ENCODE assay signal across 8 cellular contexts in genomic region chr1:53413175-53414001, GRCh38. TPM values are rescaled to one million over a fixed set of nuclear protein-coding genes. Genes with fewer than 3 reads are reported as not detected.
DNase-seq lines count a peak whose midpoint lies in the region; ATAC-seq and TF ChIP-seq lines count a peak whose summit lies in the region.

No MANE protein-coding gene starts in this region.

- H3K27ac Mint-ChIP-seq in stimulated activated naive B cell treated with anti-CD40 and anti-IgM and Interleukin-4, amounts not matched to agents 10 μg/mL and 1 μg/mL and 100 μg/mL, for 72 hours, result no peak overlapping the region

- peaks cover 15% of the 10 kb centered on the region for H3K4me1 ChIP-seq in lower lobe of right lung
- no peaks in the 10 kb centered on the region for H3K4me1 ChIP-seq in colonic mucosa
- H3K4me1 ChIP-seq in suprapubic skin, result no peaks in the 10 kb centered on the region

- TF ChIP-seq EP300 in suprapubic skin (IDR thresholded peaks at IDR 0.05), result no peak

- peak; percentile 36 for ATAC-seq in GM18867 (IDR thresholded peaks at IDR 0.05; ENCODE audit: unreplicated experiment)
- ATAC-seq in lower lobe of right lung, result peak; percentile 55 to 57
- ATAC-seq in stimulated activated naive B cell treated with anti-CD40 and anti-IgM and Interleukin-4, amounts not matched to agents 10 μg/mL and 1 μg/mL and 100 μg/mL, for 72 hours (replicated peaks), result peak; percentile 72 to 79
- ATAC-seq in HG02623 (IDR thresholded peaks at IDR 0.05; ENCODE audit: unreplicated experiment), result no peak

- H3K36me3 Mint-ChIP-seq in stimulated activated naive B cell treated with anti-CD40 and anti-IgM and Interleukin-4, amounts not matched to agents 10 μg/mL and 1 μg/mL and 100 μg/mL, for 72 hours, result no peaks in the 10 kb centered on the region

- H3K4me3 ChIP-seq in lower lobe of right lung (no peak overlapping the region), colonic mucosa (no peak overlapping the region), suprapubic skin (no peak overlapping the region)

- WGBS in suprapubic skin, result 78% methylated on average over 7 of the region's 8 CpGs

- peaks cover 16 to 32% of the 10 kb centered on the region in 2 donors for H3K27me3 Mint-ChIP-seq in stimulated activated naive B cell treated with anti-CD40 and anti-IgM and Interleukin-4, amounts not matched to agents 10 μg/mL and 1 μg/mL and 100 μg/mL, for 72 hours

- H3K27me3 ChIP-seq in lower lobe of right lung (ENCODE audit: low read depth), result peaks cover 4% of the 10 kb centered on the region
- no peaks in the 10 kb centered on the region for H3K27me3 ChIP-seq in colonic mucosa
- H3K27me3 ChIP-seq in suprapubic skin, result peaks cover 21% of the 10 kb centered on the region

- H3K36me3 ChIP-seq in lower lobe of right lung (no peaks in the 10 kb centered on the region), colonic mucosa (no peaks in the 10 kb centered on the region), suprapubic skin (no peaks in the 10 kb centered on the region)

- intact Hi-C loops in lower lobe of right lung (cut with DNase I), result no loop called here
- intact Hi-C loops in colonic mucosa (cut with DNase I), result no loop called here

- no peak overlapping the region for H3K4me3 Mint-ChIP-seq in stimulated activated naive B cell treated with anti-CD40 and anti-IgM and Interleukin-4, amounts not matched to agents 10 μg/mL and 1 μg/mL and 100 μg/mL, for 72 hours

- no peak for TF ChIP-seq POLR2A in suprapubic skin (IDR thresholded peaks at IDR 0.05)

- no peaks in the 10 kb centered on the region for H3K9me3 Mint-ChIP-seq in stimulated activated naive B cell treated with anti-CD40 and anti-IgM and Interleukin-4, amounts not matched to agents 10 μg/mL and 1 μg/mL and 100 μg/mL, for 72 hours

- H3K27ac ChIP-seq in lower lobe of right lung, result peak overlapping the region; percentile 31
- no peak overlapping the region for H3K27ac ChIP-seq in colonic mucosa
- H3K27ac ChIP-seq in suprapubic skin, result no peak overlapping the region

- TF ChIP-seq CTCF in lower lobe of right lung (IDR thresholded peaks at IDR 0.05), result no peak
- no peak for TF ChIP-seq CTCF in colonic mucosa (IDR thresholded peaks at IDR 0.05)
- no peak for TF ChIP-seq CTCF in suprapubic skin (IDR thresholded peaks at IDR 0.05)

- H3K9ac ChIP-seq in colonic mucosa (ENCODE audit: low read depth in 2 of 2, low read length in 2 of 2), result no peak overlapping the region

- DNase-seq in NCI-H226, result peak; percentile 97
- peak; percentile 19 for DNase-seq in activated gamma-delta T cell (lab: John Stamatoyannopoulos, UW)
- DNase-seq in lower lobe of right lung, result no peak
- peak; percentile 21 for DNase-seq in stimulated activated naive B cell treated with anti-CD40 and anti-IgM and Interleukin-4, amounts not matched to agents 10 μg/mL and 1 μg/mL and 100 μg/mL, for 72 hours
- no peak for DNase-seq in colonic mucosa
- no peak for DNase-seq in suprapubic skin (ENCODE audit: low spot score in 2 of 2)

- H3K4me1 Mint-ChIP-seq in stimulated activated naive B cell treated with anti-CD40 and anti-IgM and Interleukin-4, amounts not matched to agents 10 μg/mL and 1 μg/mL and 100 μg/mL, for 72 hours, result peaks cover 8 to 14% of the 10 kb centered on the region in 2 donors

- H3K9me3 ChIP-seq in lower lobe of right lung (no peaks in the 10 kb centered on the region), colonic mucosa (no peaks in the 10 kb centered on the region), suprapubic skin (no peaks in the 10 kb centered on the region)

RNA-seq across cellular contexts. Expression of gene DMRTB1, which starts 45.8 kb away (rescaled TPM):
- not detected for total RNA-seq in lower lobe of right lung
- not detected for total RNA-seq in colonic mucosa
- total RNA-seq in suprapubic skin, result not detected

Comparison
In these comparisons a context has a peak if more than half of its experiments do, and no peak if none do; other contexts are left out.
1. DNase-seq: peak in NCI-H226 (single experiment), activated gamma-delta T cell (single experiment) and stimulated activated naive B cell treated with anti-CD40 and anti-IgM and Interleukin-4, amounts not matched to agents 10 μg/mL and 1 μg/mL and 100 μg/mL, for 72 hours (single experiment); none in lower lobe of right lung (single experiment), colonic mucosa (single experiment) and suprapubic skin (0 of 2).